Comparison of ENCODE assay signal across 10 cellular contexts in the genomic region with DNA sequence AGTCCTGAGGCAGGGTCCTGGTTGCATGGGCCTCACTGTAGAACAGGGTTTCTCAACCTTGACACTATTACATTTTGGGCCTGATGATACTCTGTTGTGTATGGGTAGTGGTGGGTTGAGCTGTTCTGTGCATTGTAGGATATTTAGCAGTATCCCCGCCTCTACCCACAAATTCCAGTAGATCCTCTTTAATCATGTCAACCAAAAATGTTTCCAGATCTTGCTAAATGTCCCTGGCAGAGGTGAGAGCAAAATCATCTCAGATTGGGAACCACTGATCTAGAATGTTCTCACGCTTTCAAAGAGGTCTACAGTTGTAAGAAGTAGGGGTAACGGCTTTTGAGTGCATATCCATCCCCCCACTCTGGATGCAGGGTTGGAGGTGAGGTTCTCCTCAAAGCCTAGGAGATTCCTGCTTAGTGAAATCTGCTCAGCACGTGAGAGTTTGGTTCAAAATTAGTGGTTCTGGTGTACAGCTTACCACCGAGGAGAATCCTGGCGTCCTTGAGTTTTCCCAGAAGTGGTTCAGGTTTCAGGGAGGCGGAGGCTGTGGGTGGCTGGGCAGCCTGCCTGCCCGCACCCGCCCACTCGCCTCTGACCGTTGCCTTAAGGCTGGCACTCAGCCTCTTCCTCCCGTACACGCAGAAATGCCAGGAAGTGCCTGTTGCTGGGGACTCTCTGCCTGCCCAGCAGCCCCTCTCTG. TPM values are rescaled to one million over a fixed set of nuclear protein-coding genes. Genes with fewer than 3 reads are reported as not detected.
DNase-seq lines count a peak whose midpoint lies in the region; ATAC-seq and TF ChIP-seq lines count a peak whose summit lies in the region.
"Had no signal": no experiment of that assay in that cellular context is flagged by ENCODE, and none has a peak within 500 bp of the region (broad histone marks: within the 10 kb centered on the region; RNA-seq: fewer than 3 reads in every experiment).

No MANE protein-coding gene starts in this region.

- POLR2A ChIA-PET in CD4-positive, alpha-beta T cell (lab: Charles Lee), result no interaction called here

- H3K4me1 ChIP-seq in left lung, result peaks cover 14 to 49% of the 10 kb centered on the region in 2 donors
- H3K4me1 ChIP-seq in upper lobe of right lung, result peaks cover 49% of the 10 kb centered on the region

- H3K36me3 Mint-ChIP-seq in CD4-positive, alpha-beta T cell (ENCODE audit: low read depth), result peaks cover 10% of the 10 kb centered on the region
- H3K36me3 Mint-ChIP-seq in activated CD8-positive, alpha-beta memory T cell treated with anti-CD3 and anti-CD28 coated beads, Interleukin-2, amount 10 ng/mL, durations not matched to agents 7 days and 5 days, result no peaks in the 10 kb centered on the region

- intact Hi-C loops in left lung (cut with DNase I) (no loop called here), upper lobe of right lung (cut with DNase I) (no loop called here)
- intact Hi-C loops in CD4-positive, alpha-beta T cell (cut with DNase I, micrococcal nuclease), result no loop called here

- H3K4me3 Mint-ChIP-seq in CD4-positive, alpha-beta T cell, result no peak overlapping the region
- H3K4me3 Mint-ChIP-seq in activated CD8-positive, alpha-beta memory T cell treated with anti-CD3 and anti-CD28 coated beads, Interleukin-2, amount 10 ng/mL, durations not matched to agents 7 days and 5 days, result no peak overlapping the region

- peaks cover 0 to 25% of the 10 kb centered on the region in 2 donors for H3K27me3 ChIP-seq in left lung
- H3K27me3 ChIP-seq in upper lobe of right lung, result no peaks in the 10 kb centered on the region
- no peaks in the 10 kb centered on the region for H3K27me3 ChIP-seq in CD4-positive, alpha-beta T cell (ENCODE audit: control insufficient read depth, insufficient read depth, low read length)
- H3K27me3 ChIP-seq: brain microvascular endothelial cell had no signal

- H3K9me3 ChIP-seq in left lung (no peaks in the 10 kb centered on the region), upper lobe of right lung (no peaks in the 10 kb centered on the region)
- no peaks in the 10 kb centered on the region for H3K9me3 ChIP-seq in CD4-positive, alpha-beta T cell (ENCODE audit: control insufficient read depth, low read length)

- H3K36me3 ChIP-seq in left lung (no peaks in the 10 kb centered on the region), upper lobe of right lung (no peaks in the 10 kb centered on the region)
- H3K36me3 ChIP-seq: brain microvascular endothelial cell had no signal

- H3K27me3 Mint-ChIP-seq in CD4-positive, alpha-beta T cell, result no peaks in the 10 kb centered on the region
- H3K27me3 Mint-ChIP-seq in activated CD8-positive, alpha-beta memory T cell treated with anti-CD3 and anti-CD28 coated beads, Interleukin-2, amount 10 ng/mL, durations not matched to agents 7 days and 5 days, result peaks cover 2% of the 10 kb centered on the region

- no peak overlapping the region for H3K27ac Mint-ChIP-seq in CD4-positive, alpha-beta T cell
- H3K27ac Mint-ChIP-seq in activated CD8-positive, alpha-beta memory T cell treated with anti-CD3 and anti-CD28 coated beads, Interleukin-2, amount 10 ng/mL, durations not matched to agents 7 days and 5 days, result no peak overlapping the region

- ATAC-seq in left lung (peak; percentile 70), upper lobe of right lung (peak; percentile 74), GM21825 (IDR thresholded peaks at IDR 0.05; ENCODE audit: unreplicated experiment) (no peak)
- ATAC-seq in CD4-positive, alpha-beta T cell (ENCODE audit: poor library complexity), result no peak
- ATAC-seq in activated CD8-positive, alpha-beta memory T cell treated with anti-CD3 and anti-CD28 coated beads, Interleukin-2, amount 10 ng/mL, durations not matched to agents 7 days and 5 days, result no peak

- H3K4me3 ChIP-seq in left lung (peak overlapping the region in 1 of 2 donors; percentile 31), upper lobe of right lung (peak overlapping the region; percentile 28)

- peaks cover 28% of the 10 kb centered on the region for H3K4me1 Mint-ChIP-seq in CD4-positive, alpha-beta T cell (ENCODE audit: low read depth)
- H3K4me1 Mint-ChIP-seq in activated CD8-positive, alpha-beta memory T cell treated with anti-CD3 and anti-CD28 coated beads, Interleukin-2, amount 10 ng/mL, durations not matched to agents 7 days and 5 days, result peaks cover 12% of the 10 kb centered on the region

- H3K27ac ChIP-seq in left lung (peak overlapping the region in 1 of 2 donors; percentile 31), upper lobe of right lung (peak overlapping the region; percentile 48)
- no peak overlapping the region for H3K27ac ChIP-seq in CD4-positive, alpha-beta T cell (ENCODE audit: low read depth, low read length)
- H3K27ac ChIP-seq: brain microvascular endothelial cell had no signal

- H3K9me3 Mint-ChIP-seq in CD4-positive, alpha-beta T cell, result no peaks in the 10 kb centered on the region
- H3K9me3 Mint-ChIP-seq in activated CD8-positive, alpha-beta memory T cell treated with anti-CD3 and anti-CD28 coated beads, Interleukin-2, amount 10 ng/mL, durations not matched to agents 7 days and 5 days (ENCODE audit: low read depth), result no peaks in the 10 kb centered on the region

- CTCF ChIA-PET in CD4-positive, alpha-beta T cell (lab: Charles Lee), result no interaction called here
- CTCF ChIA-PET in activated CD8-positive, alpha-beta memory T cell treated with anti-CD3 and anti-CD28 coated beads, Interleukin-2, amount 10 ng/mL, durations not matched to agents 7 days and 5 days (lab: Charles Lee), result interaction anchor here (4.8 kb wide), 1 partner anchor 113 kb away, joined by 32 read pairs; a partner anchor contains a TSS

- DNase-seq in M059J (ENCODE audit: low read depth) (peak; percentile 78), cerebellar cortex (ENCODE audit: low spot score) (peak; percentile 45), left lung (peak; percentile 64 to 86), upper lobe of right lung (peak; percentile 86)
- DNase-seq in CD4-positive, alpha-beta T cell, result no peak
- no peak for DNase-seq in activated CD8-positive, alpha-beta memory T cell treated with anti-CD3 and anti-CD28 coated beads, Interleukin-2, amount 10 ng/mL, durations not matched to agents 7 days and 5 days
- DNase-seq: brain microvascular endothelial cell, NCI-H146, T1000 had no signal

- TF ChIP-seq CTCF in left lung (IDR thresholded peaks at IDR 0.05), result no peak
- no peak for TF ChIP-seq CTCF in upper lobe of right lung (IDR thresholded peaks at IDR 0.05)
- TF ChIP-seq CTCF in CD4-positive, alpha-beta T cell (IDR thresholded peaks at IDR 0.05), result no peak

RNA-seq across cellular contexts. Expression of a gene that starts 5.3 kb away (rescaled TPM):
- 0.74 and 0.81 TPM in 2 replicates for total RNA-seq in M059J (2014; rRNA removed; shearing (Covaris generic))
- total RNA-seq in left lung, result 1 to 10 TPM; 5.2 TPM
- 6.6 TPM for total RNA-seq in upper lobe of right lung
- total RNA-seq in CD4-positive, alpha-beta T cell, result 1 to 10 TPM; 3.6 to 4.3 TPM
- total RNA-seq in activated CD8-positive, alpha-beta memory T cell treated with anti-CD3 and anti-CD28 coated beads, Interleukin-2, amount 10 ng/mL, durations not matched to agents 7 days and 5 days, result 1 to 10 TPM; 4.6 to 6.4 TPM

RNA-seq across cellular contexts. Expression of a gene that starts 37.2 kb away (rescaled TPM):
- total RNA-seq in M059J (2014; rRNA removed; shearing (Covaris generic)), result 6.5 and 6.8 TPM in 2 replicates
- total RNA-seq in left lung (10 to 100 TPM; 12.8 to 14.4 TPM), upper lobe of right lung (10.7 TPM)
- 10 to 100 TPM; 13.7 to 16.0 TPM for total RNA-seq in CD4-positive, alpha-beta T cell
- total RNA-seq in activated CD8-positive, alpha-beta memory T cell treated with anti-CD3 and anti-CD28 coated beads, Interleukin-2, amount 10 ng/mL, durations not matched to agents 7 days and 5 days, result 10 to 100 TPM; 19.7 to 23.8 TPM

Comparison
In these comparisons a context has a peak if more than half of its experiments do, and no peak if none do; other contexts are left out.
1. DNase-seq: peak in M059J (single experiment), cerebellar cortex (single experiment), left lung (2 of 2) and upper lobe of right lung (single experiment); none in CD4-positive, alpha-beta T cell (0 of 10) and activated CD8-positive, alpha-beta memory T cell treated with anti-CD3 and anti-CD28 coated beads, Interleukin-2, amount 10 ng/mL, durations not matched to agents 7 days and 5 days (single experiment).
2. ATAC-seq: peak in left lung (single experiment) and upper lobe of right lung (single experiment); none in CD4-positive, alpha-beta T cell (single experiment), activated CD8-positive, alpha-beta memory T cell treated with anti-CD3 and anti-CD28 coated beads, Interleukin-2, amount 10 ng/mL, durations not matched to agents 7 days and 5 days (single experiment) and GM21825 (single experiment).